Comparison of ENCODE assay signal across 19 cellular contexts in the genomic region with DNA sequence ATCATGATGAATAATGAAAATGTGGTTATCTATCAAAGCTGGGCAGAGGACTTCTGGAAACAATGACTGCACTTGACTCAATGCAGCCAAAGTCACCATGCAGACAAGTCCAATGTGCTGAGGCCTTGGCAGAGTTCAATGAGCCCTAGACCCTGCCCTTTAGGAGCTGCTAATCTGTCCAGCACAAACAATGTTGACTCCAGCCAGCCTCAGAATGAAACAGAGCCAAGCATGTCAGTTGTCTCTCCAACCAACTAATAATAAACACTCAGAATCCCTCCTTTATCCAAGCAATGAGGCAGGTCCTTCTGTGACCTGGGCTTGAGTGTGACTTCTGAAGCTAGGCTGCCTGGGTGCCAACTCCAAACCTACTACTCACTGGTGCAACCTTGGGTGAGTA.
A peak's percentile ranks its signal among the peaks of the same experiment; 100 is the strongest.
DNase-seq lines count a peak whose midpoint lies in the region; ATAC-seq, FAIRE-seq and TF ChIP-seq lines count a peak whose summit lies in the region.
"Had no signal": no experiment of that assay in that cellular context is flagged by ENCODE, and none has a peak within 500 bp of the region (broad histone marks: within the 10 kb centered on the region; RNA-seq: fewer than 3 reads in every experiment).

No MANE protein-coding gene starts in this region.

- H3K9me3 ChIP-seq in right atrium auricular region, result no peaks in the 10 kb centered on the region
- no peaks in the 10 kb centered on the region for H3K9me3 ChIP-seq in heart right ventricle
- no peaks in the 10 kb centered on the region for H3K9me3 ChIP-seq in keratinocyte (ENCODE audit: control insufficient read depth, low read depth, low read length)
- H3K9me3 ChIP-seq: BLaER1 treated with 17β-estradiol and CSF1 and Interleukin-3, amounts not matched to agents 10 nM and 100 nM had no signal

- H2AFZ ChIP-seq in keratinocyte (ENCODE audit: control insufficient read depth, low read length), result no peak overlapping the region

- no peak overlapping the region for H3K4me2 ChIP-seq in keratinocyte (ENCODE audit: control insufficient read depth, extremely low read depth, insufficient read depth, low read depth, low read length)
- H3K4me2 ChIP-seq: BLaER1 treated with 17β-estradiol and CSF1 and Interleukin-3, amounts not matched to agents 10 nM and 100 nM; GM23338 had no signal

- intact Hi-C loops in Right ventricle myocardium superior (cut with DNase I) (no loop called here), heart right ventricle (cut with DNase I) (no loop called here)

- no peak overlapping the region for H3K4me3 ChIP-seq in right atrium auricular region
- no peak overlapping the region for H3K4me3 ChIP-seq in heart right ventricle
- H3K4me3 ChIP-seq in keratinocyte (ENCODE audit: control insufficient read depth in 2 of 3, extremely low read depth in 1 of 3, insufficient read depth in 2 of 3, low read depth in 1 of 3, low read length in 3 of 3), result no peak overlapping the region
- H3K4me3 ChIP-seq: BLaER1 treated with 17β-estradiol and CSF1 and Interleukin-3, amounts not matched to agents 10 nM and 100 nM; GM12878; GM23338 had no signal

- no peaks in the 10 kb centered on the region for H3K9me1 ChIP-seq in keratinocyte (ENCODE audit: control insufficient read depth, extremely low read depth, insufficient read depth, low read length)

- peaks cover 0 to 6% of the 10 kb centered on the region in 2 donors for H3K4me1 ChIP-seq in right atrium auricular region
- H3K4me1 ChIP-seq in heart right ventricle, result peaks cover 0 to 17% (median 0%) of the 10 kb centered on the region in 9 donors
- H3K4me1 ChIP-seq in keratinocyte (ENCODE audit: control insufficient read depth, extremely low read depth, insufficient read depth, low read length), result peaks cover 22% of the 10 kb centered on the region

- dilution Hi-C loops in keratinocyte (cut with MboI; ENCODE audit: extremely low pct_ligation_motif_present, low sequenced_read_pairs), result no loop called here

- H4K20me1 ChIP-seq in keratinocyte (ENCODE audit: control insufficient read depth, extremely low read depth, insufficient read depth, low read length), result no peaks in the 10 kb centered on the region
- H4K20me1 ChIP-seq: BLaER1 treated with 17β-estradiol and CSF1 and Interleukin-3, amounts not matched to agents 10 nM and 100 nM had no signal

- H3K9ac ChIP-seq in keratinocyte (ENCODE audit: control insufficient read depth, extremely low read depth, insufficient read depth, low read length), result no peak overlapping the region
- H3K9ac ChIP-seq: BLaER1 treated with 17β-estradiol and CSF1 and Interleukin-3, amounts not matched to agents 10 nM and 100 nM had no signal

- H3K36me3 ChIP-seq in right atrium auricular region (no peaks in the 10 kb centered on the region), heart right ventricle (no peaks in the 10 kb centered on the region), keratinocyte (ENCODE audit: control insufficient read depth in 2 of 2, extremely low read depth in 1 of 2, insufficient read depth in 2 of 2, low read length in 2 of 2) (no peaks in the 10 kb centered on the region)
- H3K36me3 ChIP-seq: BLaER1 treated with 17β-estradiol and CSF1 and Interleukin-3, amounts not matched to agents 10 nM and 100 nM had no signal

- DNase-seq in Right ventricle myocardium superior (no peak), right atrium auricular region (ENCODE audit: low spot score) (no peak), heart right ventricle (no peak), keratinocyte (ENCODE audit: low read depth, low spot score) (no peak), NCI-H1417 (lab: John Stamatoyannopoulos, UW) (no peak)
- DNase-seq: 8988T; Calu3; CD8-positive, alpha-beta T cell; DMS79 treated with DMSO at 0.1 percent for 48 hours; EL; HCEC 1CT; IMR-90 had no signal

- no peaks in the 10 kb centered on the region for H3K27me3 ChIP-seq in right atrium auricular region
- H3K27me3 ChIP-seq in heart right ventricle, result no peaks in the 10 kb centered on the region
- H3K27me3 ChIP-seq in keratinocyte (ENCODE audit: control insufficient read depth, extremely low read depth, insufficient read depth, low read length), result no peaks in the 10 kb centered on the region
- H3K27me3 ChIP-seq: BLaER1 treated with 17β-estradiol and CSF1 and Interleukin-3, amounts not matched to agents 10 nM and 100 nM had no signal

- TF ChIP-seq CTCF in right atrium auricular region (IDR thresholded peaks at IDR 0.05), result no peak
- no peak for TF ChIP-seq CTCF in heart right ventricle (IDR thresholded peaks at IDR 0.05)
- no peak for TF ChIP-seq CTCF in keratinocyte (optimal IDR thresholded peaks at IDR 0.05 in 1 of 3, IDR thresholded peaks at IDR 0.05 in 1 of 3, conservative IDR thresholded peaks at IDR 0.05 in 1 of 3; ENCODE audit: extremely low read depth in 1 of 3, insufficient read depth in 2 of 3, low read length in 3 of 3)

- peak; percentile 29 for FAIRE-seq in keratinocyte (lab: Jason Lieb, UNC)
- FAIRE-seq: GM12878, GM19239, H54 had no signal

- H3K27ac ChIP-seq in right atrium auricular region (peak overlapping the region in 1 of 2 donors; percentile 32), heart right ventricle (peak overlapping the region in 5 of 10 donors; percentile 15 to 66 (median 24)), keratinocyte (ENCODE audit: control insufficient read depth, insufficient read depth, low read length) (no peak overlapping the region)
- H3K27ac ChIP-seq: BLaER1 treated with 17β-estradiol and CSF1 and Interleukin-3, amounts not matched to agents 10 nM and 100 nM had no signal

- ATAC-seq in Right ventricle myocardium superior (ENCODE audit: poor library complexity) (peak; percentile 86), heart right ventricle (peak; percentile 19 to 89 (median 67)), GM19023 (IDR thresholded peaks at IDR 0.05; ENCODE audit: unreplicated experiment) (no peak), HG02970 (IDR thresholded peaks at IDR 0.05; ENCODE audit: low FRiP score, unreplicated experiment) (no peak)
- ATAC-seq: CD8-positive, alpha-beta T cell; GM12878; GM23338 had no signal

- H3K79me2 ChIP-seq in keratinocyte (ENCODE audit: control insufficient read depth, insufficient read depth, low read length), result no peaks in the 10 kb centered on the region

Comparison
In these comparisons a context has a peak if more than half of its experiments do, and no peak if none do; other contexts are left out.
1. ATAC-seq: peak in Right ventricle myocardium superior (single experiment) and heart right ventricle (8 of 8); none in GM19023 (single experiment) and HG02970 (single experiment).